Comparison of ENCODE assay signal across 3 cellular contexts in the genomic region with DNA sequence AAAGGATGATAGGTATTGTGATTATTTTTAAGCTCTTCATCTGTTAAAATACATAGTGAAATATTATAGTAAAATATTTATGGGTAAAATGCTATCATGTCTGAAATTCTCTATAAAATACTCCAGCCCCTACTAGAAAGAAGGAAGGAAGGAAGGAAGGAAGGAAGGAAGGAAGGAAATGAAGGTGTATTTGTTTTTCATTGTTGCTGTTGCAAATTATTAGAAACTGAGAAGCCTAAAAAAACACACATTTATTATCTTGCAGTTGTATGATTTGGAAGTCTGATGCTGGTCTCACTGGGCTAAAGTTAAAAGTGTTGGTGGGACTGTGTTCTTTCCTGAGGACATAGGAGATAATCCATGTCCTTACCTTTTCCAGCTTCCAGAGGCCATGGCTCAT.
"Had no signal": no experiment of that assay in that cellular context is flagged by ENCODE, and none has a peak within 500 bp of the region (broad histone marks: within the 10 kb centered on the region; RNA-seq: fewer than 3 reads in every experiment).

No MANE protein-coding gene starts in this region.

- DNase-seq: GDM1, GF-D8 had no signal

- H3K4me3 ChIP-seq: GM12878 had no signal
